1 cellular context compared by ENCODE assay signal in the genomic region with DNA sequence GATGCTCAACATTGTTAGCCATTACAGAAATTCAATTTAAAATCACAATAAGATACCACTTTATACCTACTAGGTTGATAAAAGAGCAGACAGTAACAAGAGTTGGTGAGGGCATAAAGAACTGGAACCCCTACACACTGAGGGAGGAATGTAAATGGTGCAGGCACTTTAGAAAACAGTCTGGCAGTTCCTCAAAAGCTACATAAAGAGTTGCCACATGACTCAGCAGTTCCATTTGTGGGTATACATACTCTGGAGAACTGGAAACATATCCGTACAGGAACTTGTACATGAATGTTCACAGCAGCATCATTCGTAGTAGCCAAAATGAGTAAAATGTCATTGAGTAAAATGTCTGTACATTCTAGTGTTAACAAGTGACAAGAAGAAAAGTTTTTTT.
TF ChIP-seq lines count a peak whose summit lies in the region.

No MANE protein-coding gene starts in this region.

TF ChIP-seq in GM12878, 131 proteins besides CTCF, POLR2A, EP300 and RAD21:
- TF ChIP-seq SPI1 (IDR thresholded peaks at IDR 0.05; ENCODE audit: borderline replicate concordance, insufficient read depth, low read depth, low read length) (peak; percentile 44; the same call in 1 of the 2 replicates), BMI1 (IDR thresholded peaks at IDR 0.05; ENCODE audit: borderline replicate concordance) (no peak)
